In genomic region chr12:15220961-15221885, GRCh38 we compare ENCODE assay signal across 1 cellular context.
TF ChIP-seq lines count a peak whose summit lies in the region.

Gene RERG, minus strand, starts transcription at chr12:15221417. Its CDS starts 3,928 bp downstream, at chr12:15217489.

TF ChIP-seq in HepG2, 621 proteins besides CTCF, POLR2A, EP300 and RAD21 (continued from another document and continues in another):
- TF ChIP-seq, protein P1, sequence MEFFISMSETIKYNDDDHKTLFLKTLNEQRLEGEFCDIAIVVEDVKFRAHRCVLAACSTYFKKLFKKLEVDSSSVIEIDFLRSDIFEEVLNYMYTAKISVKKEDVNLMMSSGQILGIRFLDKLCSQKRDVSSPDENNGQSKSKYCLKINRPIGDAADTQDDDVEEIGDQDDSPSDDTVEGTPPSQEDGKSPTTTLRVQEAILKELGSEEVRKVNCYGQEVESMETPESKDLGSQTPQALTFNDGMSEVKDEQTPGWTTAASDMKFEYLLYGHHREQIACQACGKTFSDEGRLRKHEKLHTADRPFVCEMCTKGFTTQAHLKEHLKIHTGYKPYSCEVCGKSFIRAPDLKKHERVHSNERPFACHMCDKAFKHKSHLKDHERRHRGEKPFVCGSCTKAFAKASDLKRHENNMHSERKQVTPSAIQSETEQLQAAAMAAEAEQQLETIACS (CRISPR knock-in tag; IDR thresholded peaks at IDR 0.05), result no peak
- no peak for TF ChIP-seq JUN (CRISPR knock-in tag; IDR thresholded peaks at IDR 0.05)
- TF ChIP-seq GFI1 (CRISPR knock-in tag; IDR thresholded peaks at IDR 0.05; ENCODE audit: borderline replicate concordance), result no peak
- TF ChIP-seq ZNF567 (CRISPR knock-in tag; IDR thresholded peaks at IDR 0.05; ENCODE audit: borderline replicate concordance), result no peak
- TF ChIP-seq ZGPAT (CRISPR knock-in tag; IDR thresholded peaks at IDR 0.05), result no peak
- TF ChIP-seq ZNF878 (CRISPR knock-in tag; IDR thresholded peaks at IDR 0.05), result no peak
- no peak for TF ChIP-seq MTF1 (CRISPR knock-in tag; IDR thresholded peaks at IDR 0.05)
- no peak for TF ChIP-seq HOXA9 (CRISPR knock-in tag; IDR thresholded peaks at IDR 0.05; ENCODE audit: borderline replicate concordance)
- TF ChIP-seq NFYB (CRISPR knock-in tag; IDR thresholded peaks at IDR 0.05), result no peak
- TF ChIP-seq HBP1 (CRISPR knock-in tag; IDR thresholded peaks at IDR 0.05; ENCODE audit: low read depth), result no peak
- TF ChIP-seq, protein P2, sequence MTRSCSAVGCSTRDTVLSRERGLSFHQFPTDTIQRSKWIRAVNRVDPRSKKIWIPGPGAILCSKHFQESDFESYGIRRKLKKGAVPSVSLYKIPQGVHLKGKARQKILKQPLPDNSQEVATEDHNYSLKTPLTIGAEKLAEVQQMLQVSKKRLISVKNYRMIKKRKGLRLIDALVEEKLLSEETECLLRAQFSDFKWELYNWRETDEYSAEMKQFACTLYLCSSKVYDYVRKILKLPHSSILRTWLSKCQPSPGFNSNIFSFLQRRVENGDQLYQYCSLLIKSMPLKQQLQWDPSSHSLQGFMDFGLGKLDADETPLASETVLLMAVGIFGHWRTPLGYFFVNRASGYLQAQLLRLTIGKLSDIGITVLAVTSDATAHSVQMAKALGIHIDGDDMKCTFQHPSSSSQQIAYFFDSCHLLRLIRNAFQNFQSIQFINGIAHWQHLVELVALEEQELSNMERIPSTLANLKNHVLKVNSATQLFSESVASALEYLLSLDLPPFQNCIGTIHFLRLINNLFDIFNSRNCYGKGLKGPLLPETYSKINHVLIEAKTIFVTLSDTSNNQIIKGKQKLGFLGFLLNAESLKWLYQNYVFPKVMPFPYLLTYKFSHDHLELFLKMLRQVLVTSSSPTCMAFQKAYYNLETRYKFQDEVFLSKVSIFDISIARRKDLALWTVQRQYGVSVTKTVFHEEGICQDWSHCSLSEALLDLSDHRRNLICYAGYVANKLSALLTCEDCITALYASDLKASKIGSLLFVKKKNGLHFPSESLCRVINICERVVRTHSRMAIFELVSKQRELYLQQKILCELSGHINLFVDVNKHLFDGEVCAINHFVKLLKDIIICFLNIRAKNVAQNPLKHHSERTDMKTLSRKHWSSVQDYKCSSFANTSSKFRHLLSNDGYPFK (CRISPR knock-in tag; IDR thresholded peaks at IDR 0.05; ENCODE audit: borderline replicate concordance), result peak; percentile 47; the same call in 1 of the 2 replicates
- TF ChIP-seq, protein P3, sequence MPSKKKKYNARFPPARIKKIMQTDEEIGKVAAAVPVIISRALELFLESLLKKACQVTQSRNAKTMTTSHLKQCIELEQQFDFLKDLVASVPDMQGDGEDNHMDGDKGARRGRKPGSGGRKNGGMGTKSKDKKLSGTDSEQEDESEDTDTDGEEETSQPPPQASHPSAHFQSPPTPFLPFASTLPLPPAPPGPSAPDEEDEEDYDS (CRISPR knock-in tag; IDR thresholded peaks at IDR 0.05), result no peak
- TF ChIP-seq REXO4 (CRISPR knock-in tag; IDR thresholded peaks at IDR 0.05; ENCODE audit: borderline replicate concordance), result no peak
- no peak for TF ChIP-seq ELF1 (CRISPR knock-in tag; IDR thresholded peaks at IDR 0.05)
- no peak for TF ChIP-seq TEAD2 (CRISPR knock-in tag; IDR thresholded peaks at IDR 0.05)
- peak; percentile 47; the same call in 1 of the 2 replicates for TF ChIP-seq ZBTB7A (CRISPR knock-in tag; IDR thresholded peaks at IDR 0.05)
- no peak for TF ChIP-seq GTF2F1 (IDR thresholded peaks at IDR 0.05; ENCODE audit: low read length)
- TF ChIP-seq STAG1 (CRISPR knock-in tag; IDR thresholded peaks at IDR 0.05), result peak; percentile 83
- no peak for TF ChIP-seq XBP1 (CRISPR knock-in tag; IDR thresholded peaks at IDR 0.05)
- TF ChIP-seq, protein P4, sequence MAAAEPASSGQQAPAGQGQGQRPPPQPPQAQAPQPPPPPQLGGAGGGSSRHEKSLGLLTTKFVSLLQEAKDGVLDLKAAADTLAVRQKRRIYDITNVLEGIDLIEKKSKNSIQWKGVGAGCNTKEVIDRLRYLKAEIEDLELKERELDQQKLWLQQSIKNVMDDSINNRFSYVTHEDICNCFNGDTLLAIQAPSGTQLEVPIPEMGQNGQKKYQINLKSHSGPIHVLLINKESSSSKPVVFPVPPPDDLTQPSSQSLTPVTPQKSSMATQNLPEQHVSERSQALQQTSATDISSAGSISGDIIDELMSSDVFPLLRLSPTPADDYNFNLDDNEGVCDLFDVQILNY (CRISPR knock-in tag; conservative IDR thresholded peaks at IDR 0.05), result no peak
- TF ChIP-seq, protein P5, sequence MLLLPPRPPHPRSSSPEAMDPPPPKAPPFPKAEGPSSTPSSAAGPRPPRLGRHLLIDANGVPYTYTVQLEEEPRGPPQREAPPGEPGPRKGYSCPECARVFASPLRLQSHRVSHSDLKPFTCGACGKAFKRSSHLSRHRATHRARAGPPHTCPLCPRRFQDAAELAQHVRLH (CRISPR knock-in tag; IDR thresholded peaks at IDR 0.05; ENCODE audit: borderline replicate concordance, low read depth), result no peak
- TF ChIP-seq ZNF101 (CRISPR knock-in tag; IDR thresholded peaks at IDR 0.05; ENCODE audit: borderline replicate concordance, low read depth), result no peak
- no peak for TF ChIP-seq SATB2 (CRISPR knock-in tag; IDR thresholded peaks at IDR 0.05)
- TF ChIP-seq, protein P6, sequence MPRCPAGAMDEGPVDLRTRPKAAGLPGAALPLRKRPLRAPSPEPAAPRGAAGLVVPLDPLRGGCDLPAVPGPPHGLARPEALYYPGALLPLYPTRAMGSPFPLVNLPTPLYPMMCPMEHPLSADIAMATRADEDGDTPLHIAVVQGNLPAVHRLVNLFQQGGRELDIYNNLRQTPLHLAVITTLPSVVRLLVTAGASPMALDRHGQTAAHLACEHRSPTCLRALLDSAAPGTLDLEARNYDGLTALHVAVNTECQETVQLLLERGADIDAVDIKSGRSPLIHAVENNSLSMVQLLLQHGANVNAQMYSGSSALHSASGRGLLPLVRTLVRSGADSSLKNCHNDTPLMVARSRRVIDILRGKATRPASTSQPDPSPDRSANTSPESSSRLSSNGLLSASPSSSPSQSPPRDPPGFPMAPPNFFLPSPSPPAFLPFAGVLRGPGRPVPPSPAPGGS (CRISPR knock-in tag; IDR thresholded peaks at IDR 0.05), result no peak
- no peak for TF ChIP-seq ZNF589 (CRISPR knock-in tag; conservative IDR thresholded peaks at IDR 0.05)
- TF ChIP-seq ZNF709 (CRISPR knock-in tag; IDR thresholded peaks at IDR 0.05), result no peak
- TF ChIP-seq ZNF263 (CRISPR knock-in tag; IDR thresholded peaks at IDR 0.05), result 0 out of 2 replicates have a peak, but pooled peaks have one; percentile 51
- no peak for TF ChIP-seq MED1 (CRISPR knock-in tag; IDR thresholded peaks at IDR 0.05)
- no peak for TF ChIP-seq ZNF354B (CRISPR knock-in tag; IDR thresholded peaks at IDR 0.05)
- TF ChIP-seq ZNF879 (CRISPR knock-in tag; IDR thresholded peaks at IDR 0.05), result no peak
- no peak for TF ChIP-seq HDAC2 (CRISPR knock-in tag; IDR thresholded peaks at IDR 0.05)
- TF ChIP-seq KLF12 (CRISPR knock-in tag; IDR thresholded peaks at IDR 0.05; ENCODE audit: borderline replicate concordance), result no peak
- TF ChIP-seq ZNF383 (CRISPR knock-in tag; IDR thresholded peaks at IDR 0.05; ENCODE audit: borderline replicate concordance), result no peak
- peak; percentile 36; the same call in 1 of the 2 replicates for TF ChIP-seq BHLHE40 (IDR thresholded peaks at IDR 0.05; ENCODE audit: low read length)
- peak; percentile 53 for TF ChIP-seq HNRNPLL (IDR thresholded peaks at IDR 0.05; ENCODE audit: low read depth, low read length, poor library complexity, severe bottlenecking)
- TF ChIP-seq ZNF761 (CRISPR knock-in tag; conservative IDR thresholded peaks at IDR 0.05), result no peak
- no peak for TF ChIP-seq FOXC1 (CRISPR knock-in tag; IDR thresholded peaks at IDR 0.05; ENCODE audit: borderline replicate concordance)
- peak; percentile 19; the same call in 1 of the 2 replicates for TF ChIP-seq HOXA3 (CRISPR knock-in tag; IDR thresholded peaks at IDR 0.05)
- no peak for TF ChIP-seq KLF6 (CRISPR knock-in tag; IDR thresholded peaks at IDR 0.05)
- TF ChIP-seq ZNF264 (CRISPR knock-in tag; IDR thresholded peaks at IDR 0.05), result no peak
- TF ChIP-seq NFATC3 (CRISPR knock-in tag; IDR thresholded peaks at IDR 0.05), result no peak
- TF ChIP-seq MIER3 (CRISPR knock-in tag; IDR thresholded peaks at IDR 0.05; ENCODE audit: borderline replicate concordance), result no peak; the same call in 1 of the 2 replicates
- TF ChIP-seq XRCC5 (optimal IDR thresholded peaks at IDR 0.05; ENCODE audit: low read length), result peak; percentile 86
- no peak for TF ChIP-seq FOXP1 (IDR thresholded peaks at IDR 0.05)
- no peak for TF ChIP-seq FOXP1 (CRISPR knock-in tag; IDR thresholded peaks at IDR 0.05)
- no peak for TF ChIP-seq MAX (IDR thresholded peaks at IDR 0.05)
- TF ChIP-seq ZNF20 (CRISPR knock-in tag; IDR thresholded peaks at IDR 0.05), result no peak
- TF ChIP-seq PRPF4 (IDR thresholded peaks at IDR 0.05; ENCODE audit: low read depth, low read length, poor library complexity, severe bottlenecking), result no peak
- 0 out of 2 replicates have a peak, but pooled peaks have one; percentile 29 for TF ChIP-seq AHR (CRISPR knock-in tag; IDR thresholded peaks at IDR 0.05)
- TF ChIP-seq NFRKB (IDR thresholded peaks at IDR 0.05), result no peak
- TF ChIP-seq, protein P7, sequence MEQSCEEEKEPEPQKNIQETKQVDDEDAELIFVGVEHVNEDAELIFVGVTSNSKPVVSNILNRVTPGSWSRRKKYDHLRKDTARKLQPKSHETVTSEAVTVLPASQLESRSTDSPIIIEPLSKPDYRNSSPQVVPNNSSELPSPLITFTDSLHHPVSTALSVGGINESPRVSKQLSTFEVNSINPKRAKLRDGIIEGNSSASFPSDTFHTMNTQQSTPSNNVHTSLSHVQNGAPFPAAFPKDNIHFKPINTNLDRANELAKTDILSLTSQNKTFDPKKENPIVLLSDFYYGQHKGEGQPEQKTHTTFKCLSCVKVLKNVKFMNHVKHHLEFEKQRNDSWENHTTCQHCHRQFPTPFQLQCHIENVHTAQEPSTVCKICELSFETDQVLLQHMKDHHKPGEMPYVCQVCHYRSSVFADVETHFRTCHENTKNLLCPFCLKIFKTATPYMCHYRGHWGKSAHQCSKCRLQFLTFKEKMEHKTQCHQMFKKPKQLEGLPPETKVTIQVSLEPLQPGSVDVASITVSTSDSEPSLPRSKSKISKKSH (CRISPR knock-in tag; IDR thresholded peaks at IDR 0.05; ENCODE audit: borderline replicate concordance), result 0 out of 2 replicates have a peak, but pooled peaks have one; percentile 40
- TF ChIP-seq ZNF205 (CRISPR knock-in tag; IDR thresholded peaks at IDR 0.05), result no peak
- TF ChIP-seq, protein P8, sequence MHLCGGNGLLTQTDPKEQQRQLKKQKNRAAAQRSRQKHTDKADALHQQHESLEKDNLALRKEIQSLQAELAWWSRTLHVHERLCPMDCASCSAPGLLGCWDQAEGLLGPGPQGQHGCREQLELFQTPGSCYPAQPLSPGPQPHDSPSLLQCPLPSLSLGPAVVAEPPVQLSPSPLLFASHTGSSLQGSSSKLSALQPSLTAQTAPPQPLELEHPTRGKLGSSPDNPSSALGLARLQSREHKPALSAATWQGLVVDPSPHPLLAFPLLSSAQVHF (CRISPR knock-in tag; IDR thresholded peaks at IDR 0.05), result no peak
- TF ChIP-seq SOX5 (CRISPR knock-in tag; IDR thresholded peaks at IDR 0.05; ENCODE audit: borderline replicate concordance), result no peak
- TF ChIP-seq, protein P9, sequence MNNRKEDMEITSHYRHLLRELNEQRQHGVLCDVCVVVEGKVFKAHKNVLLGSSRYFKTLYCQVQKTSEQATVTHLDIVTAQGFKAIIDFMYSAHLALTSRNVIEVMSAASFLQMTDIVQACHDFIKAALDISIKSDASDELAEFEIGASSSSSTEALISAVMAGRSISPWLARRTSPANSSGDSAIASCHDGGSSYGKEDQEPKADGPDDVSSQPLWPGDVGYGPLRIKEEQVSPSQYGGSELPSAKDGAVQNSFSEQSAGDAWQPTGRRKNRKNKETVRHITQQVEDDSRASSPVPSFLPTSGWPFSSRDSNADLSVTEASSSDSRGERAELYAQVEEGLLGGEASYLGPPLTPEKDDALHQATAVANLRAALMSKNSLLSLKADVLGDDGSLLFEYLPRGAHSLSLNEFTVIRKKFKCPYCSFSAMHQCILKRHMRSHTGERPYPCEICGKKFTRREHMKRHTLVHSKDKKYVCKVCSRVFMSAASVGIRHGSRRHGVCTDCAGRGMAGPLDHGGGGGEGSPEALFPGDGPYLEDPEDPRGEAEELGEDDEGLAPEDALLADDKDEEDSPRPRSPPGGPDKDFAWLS (CRISPR knock-in tag; IDR thresholded peaks at IDR 0.05; ENCODE audit: borderline replicate concordance), result no peak
- TF ChIP-seq FOXK2 (IDR thresholded peaks at IDR 0.05), result no peak
- TF ChIP-seq, protein P10, sequence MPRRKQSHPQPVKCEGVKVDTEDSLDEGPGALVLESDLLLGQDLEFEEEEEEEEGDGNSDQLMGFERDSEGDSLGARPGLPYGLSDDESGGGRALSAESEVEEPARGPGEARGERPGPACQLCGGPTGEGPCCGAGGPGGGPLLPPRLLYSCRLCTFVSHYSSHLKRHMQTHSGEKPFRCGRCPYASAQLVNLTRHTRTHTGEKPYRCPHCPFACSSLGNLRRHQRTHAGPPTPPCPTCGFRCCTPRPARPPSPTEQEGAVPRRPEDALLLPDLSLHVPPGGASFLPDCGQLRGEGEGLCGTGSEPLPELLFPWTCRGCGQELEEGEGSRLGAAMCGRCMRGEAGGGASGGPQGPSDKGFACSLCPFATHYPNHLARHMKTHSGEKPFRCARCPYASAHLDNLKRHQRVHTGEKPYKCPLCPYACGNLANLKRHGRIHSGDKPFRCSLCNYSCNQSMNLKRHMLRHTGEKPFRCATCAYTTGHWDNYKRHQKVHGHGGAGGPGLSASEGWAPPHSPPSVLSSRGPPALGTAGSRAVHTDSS (CRISPR knock-in tag; conservative IDR thresholded peaks at IDR 0.05), result no peak
